1 cellular context compared by ENCODE assay signal in genomic region chr10:114486938-114487814, GRCh38.
TF ChIP-seq lines count a peak whose summit lies in the region.

No MANE protein-coding gene starts in this region.

TF ChIP-seq in IMR-90, 13 proteins besides CTCF, POLR2A, EP300 and RAD21:
- TF ChIP-seq ELK1 (IDR thresholded peaks at IDR 0.05; ENCODE audit: borderline replicate concordance, low read depth, low read length) (no peak), CEBPB (IDR thresholded peaks at IDR 0.05; ENCODE audit: low read depth, low read length) (no peak), RFX5 (IDR thresholded peaks at IDR 0.05; ENCODE audit: low read depth, low read length) (no peak), CHD1 (IDR thresholded peaks at IDR 0.05; ENCODE audit: low read depth, low read length) (no peak), USF2 (IDR thresholded peaks at IDR 0.05; ENCODE audit: low read depth, low read length) (no peak), FOS (IDR thresholded peaks at IDR 0.05; ENCODE audit: low read depth, low read length) (no peak), RCOR1 (IDR thresholded peaks at IDR 0.05; ENCODE audit: insufficient replicate concordance, low read length) (no peak), MAFK (IDR thresholded peaks at IDR 0.05; ENCODE audit: low read depth, low read length) (no peak), BHLHE40 (IDR thresholded peaks at IDR 0.05; ENCODE audit: low read depth, low read length) (no peak), MXI1 (IDR thresholded peaks at IDR 0.05; ENCODE audit: borderline replicate concordance, low read depth, low read length) (no peak)
TF ChIP-seq in IMR-90: peak in this region for 0.
